In the genomic region with DNA sequence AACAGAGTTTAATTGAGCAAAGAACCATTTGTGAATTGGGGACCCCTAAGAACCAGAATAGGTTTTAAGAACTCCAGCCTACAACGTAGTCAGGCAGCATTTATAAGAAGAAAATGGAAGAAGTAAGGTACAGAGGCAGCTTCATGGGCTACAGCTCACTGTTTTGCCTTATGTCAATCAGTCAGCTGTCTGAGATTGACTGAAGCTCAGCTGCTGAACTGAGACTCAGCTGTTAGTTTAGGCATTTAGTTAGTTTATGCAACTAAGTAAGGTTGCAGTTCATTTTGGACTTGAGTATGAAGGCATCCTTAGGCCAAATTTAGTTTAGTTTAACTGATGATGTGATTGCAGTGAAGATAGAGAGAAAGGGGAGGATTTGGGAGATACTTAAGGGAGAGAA, we compare ENCODE assay signal across 2 cellular contexts.
TF ChIP-seq lines count a peak whose summit lies in the region.

No MANE protein-coding gene starts in this region.

TF ChIP-seq in SK-N-SH, 30 proteins besides CTCF, POLR2A, EP300 and RAD21 (continued from another document):
- TF ChIP-seq RXRA (IDR thresholded peaks at IDR 0.05; ENCODE audit: borderline replicate concordance, low read depth) (no peak), SMC3 (IDR thresholded peaks at IDR 0.05; ENCODE audit: low read depth, low read length) (no peak), TCF12 (IDR thresholded peaks at IDR 0.05) (no peak), POLR2AphosphoS5 (IDR thresholded peaks at IDR 0.05; ENCODE audit: low read depth, low read length) (no peak), FOSL2 (IDR thresholded peaks at IDR 0.05; ENCODE audit: borderline replicate concordance, low read depth) (no peak), TAF1 (IDR thresholded peaks at IDR 0.05; ENCODE audit: borderline replicate concordance, low read depth, low read length) (no peak), TEAD4 (IDR thresholded peaks at IDR 0.05; ENCODE audit: borderline replicate concordance, insufficient read depth) (no peak), RFX5 (IDR thresholded peaks at IDR 0.05; ENCODE audit: low read length) (no peak), NRF1 (IDR thresholded peaks at IDR 0.05; ENCODE audit: low read depth, low read length) (no peak), JUND (IDR thresholded peaks at IDR 0.05) (no peak), EZH2phosphoT487 (IDR thresholded peaks at IDR 0.05; ENCODE audit: borderline replicate concordance, low read depth) (no peak)
- TF ChIP-seq, protein P1, sequence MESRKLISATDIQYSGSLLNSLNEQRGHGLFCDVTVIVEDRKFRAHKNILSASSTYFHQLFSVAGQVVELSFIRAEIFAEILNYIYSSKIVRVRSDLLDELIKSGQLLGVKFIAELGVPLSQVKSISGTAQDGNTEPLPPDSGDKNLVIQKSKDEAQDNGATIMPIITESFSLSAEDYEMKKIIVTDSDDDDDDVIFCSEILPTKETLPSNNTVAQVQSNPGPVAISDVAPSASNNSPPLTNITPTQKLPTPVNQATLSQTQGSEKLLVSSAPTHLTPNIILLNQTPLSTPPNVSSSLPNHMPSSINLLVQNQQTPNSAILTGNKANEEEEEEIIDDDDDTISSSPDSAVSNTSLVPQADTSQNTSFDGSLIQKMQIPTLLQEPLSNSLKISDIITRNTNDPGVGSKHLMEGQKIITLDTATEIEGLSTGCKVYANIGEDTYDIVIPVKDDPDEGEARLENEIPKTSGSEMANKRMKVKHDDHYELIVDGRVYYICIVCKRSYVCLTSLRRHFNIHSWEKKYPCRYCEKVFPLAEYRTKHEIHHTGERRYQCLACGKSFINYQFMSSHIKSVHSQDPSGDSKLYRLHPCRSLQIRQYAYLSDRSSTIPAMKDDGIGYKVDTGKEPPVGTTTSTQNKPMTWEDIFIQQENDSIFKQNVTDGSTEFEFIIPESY (IDR thresholded peaks at IDR 0.05; ENCODE audit: borderline replicate concordance, low read depth): no peak
- TF ChIP-seq, protein P2, sequence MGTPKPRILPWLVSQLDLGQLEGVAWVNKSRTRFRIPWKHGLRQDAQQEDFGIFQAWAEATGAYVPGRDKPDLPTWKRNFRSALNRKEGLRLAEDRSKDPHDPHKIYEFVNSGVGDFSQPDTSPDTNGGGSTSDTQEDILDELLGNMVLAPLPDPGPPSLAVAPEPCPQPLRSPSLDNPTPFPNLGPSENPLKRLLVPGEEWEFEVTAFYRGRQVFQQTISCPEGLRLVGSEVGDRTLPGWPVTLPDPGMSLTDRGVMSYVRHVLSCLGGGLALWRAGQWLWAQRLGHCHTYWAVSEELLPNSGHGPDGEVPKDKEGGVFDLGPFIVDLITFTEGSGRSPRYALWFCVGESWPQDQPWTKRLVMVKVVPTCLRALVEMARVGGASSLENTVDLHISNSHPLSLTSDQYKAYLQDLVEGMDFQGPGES (IDR thresholded peaks at IDR 0.05; ENCODE audit: low read depth, low read length): no peak
- TF ChIP-seq, protein P3, sequence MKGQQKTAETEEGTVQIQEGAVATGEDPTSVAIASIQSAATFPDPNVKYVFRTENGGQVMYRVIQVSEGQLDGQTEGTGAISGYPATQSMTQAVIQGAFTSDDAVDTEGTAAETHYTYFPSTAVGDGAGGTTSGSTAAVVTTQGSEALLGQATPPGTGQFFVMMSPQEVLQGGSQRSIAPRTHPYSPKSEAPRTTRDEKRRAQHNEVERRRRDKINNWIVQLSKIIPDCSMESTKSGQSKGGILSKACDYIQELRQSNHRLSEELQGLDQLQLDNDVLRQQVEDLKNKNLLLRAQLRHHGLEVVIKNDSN (IDR thresholded peaks at IDR 0.05; ENCODE audit: borderline replicate concordance, low read depth): no peak
- TF ChIP-seq, protein P4, sequence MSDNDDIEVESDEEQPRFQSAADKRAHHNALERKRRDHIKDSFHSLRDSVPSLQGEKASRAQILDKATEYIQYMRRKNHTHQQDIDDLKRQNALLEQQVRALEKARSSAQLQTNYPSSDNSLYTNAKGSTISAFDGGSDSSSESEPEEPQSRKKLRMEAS (IDR thresholded peaks at IDR 0.05; ENCODE audit: low read depth): no peak

TF ChIP-seq in SK-N-SH treated with all-trans-retinoic acid at 6 μM for 48 hours, 23 proteins besides CTCF, POLR2A, EP300 and RAD21 (continued from another document):
- TF ChIP-seq BACH2 (CRISPR knock-in tag; IDR thresholded peaks at IDR 0.05; ENCODE audit: borderline replicate concordance): no peak
- no peak for TF ChIP-seq ESRRG (CRISPR knock-in tag; IDR thresholded peaks at IDR 0.05)
- TF ChIP-seq, protein P5, sequence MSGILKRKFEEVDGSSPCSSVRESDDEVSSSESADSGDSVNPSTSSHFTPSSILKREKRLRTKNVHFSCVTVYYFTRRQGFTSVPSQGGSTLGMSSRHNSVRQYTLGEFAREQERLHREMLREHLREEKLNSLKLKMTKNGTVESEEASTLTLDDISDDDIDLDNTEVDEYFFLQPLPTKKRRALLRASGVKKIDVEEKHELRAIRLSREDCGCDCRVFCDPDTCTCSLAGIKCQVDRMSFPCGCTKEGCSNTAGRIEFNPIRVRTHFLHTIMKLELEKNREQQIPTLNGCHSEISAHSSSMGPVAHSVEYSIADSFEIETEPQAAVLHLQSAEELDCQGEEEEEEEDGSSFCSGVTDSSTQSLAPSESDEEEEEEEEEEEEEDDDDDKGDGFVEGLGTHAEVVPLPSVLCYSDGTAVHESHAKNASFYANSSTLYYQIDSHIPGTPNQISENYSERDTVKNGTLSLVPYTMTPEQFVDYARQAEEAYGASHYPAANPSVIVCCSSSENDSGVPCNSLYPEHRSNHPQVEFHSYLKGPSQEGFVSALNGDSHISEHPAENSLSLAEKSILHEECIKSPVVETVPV (CRISPR knock-in tag; IDR thresholded peaks at IDR 0.05): no peak
